Comparison of ENCODE assay signal across 18 cellular contexts in the genomic region with DNA sequence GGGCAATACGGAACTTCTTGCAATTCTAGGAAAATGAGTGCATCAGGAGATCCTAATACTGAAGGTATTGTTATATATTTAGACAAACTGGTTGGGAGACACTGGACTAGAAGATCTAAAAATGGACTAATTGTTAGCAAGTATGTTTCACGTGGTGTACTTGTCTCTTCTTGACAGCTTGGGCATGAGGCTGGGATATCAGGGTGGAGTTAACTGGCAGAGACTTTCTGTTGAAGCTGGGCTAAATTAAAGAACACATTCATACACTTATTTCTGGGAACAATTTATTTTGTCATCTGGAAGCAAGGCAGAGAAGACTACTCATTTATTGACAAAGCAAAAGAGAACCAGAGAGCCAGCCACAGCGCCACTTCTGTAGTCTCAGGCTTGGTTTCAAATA. TPM values are rescaled to one million over a fixed set of nuclear protein-coding genes. Genes with fewer than 3 reads are reported as not detected.
DNase-seq lines count a peak whose midpoint lies in the region; ATAC-seq and TF ChIP-seq lines count a peak whose summit lies in the region.
"Had no signal": no experiment of that assay in that cellular context is flagged by ENCODE, and none has a peak within 500 bp of the region (broad histone marks: within the 10 kb centered on the region; RNA-seq: fewer than 3 reads in every experiment).

No MANE protein-coding gene starts in this region.

- peaks cover 29% of the 10 kb centered on the region for H3K4me1 ChIP-seq in left ventricle myocardium inferior
- H3K4me1 ChIP-seq in psoas muscle: peaks cover 8% of the 10 kb centered on the region
- no peaks in the 10 kb centered on the region for H3K4me1 ChIP-seq in aorta (ENCODE audit: control insufficient read depth in 1 of 2, insufficient read depth in 2 of 2, low read length in 2 of 2)
- H3K4me1 ChIP-seq: tibial artery had no signal

- peak; percentile 67 for DNase-seq in COLO829 (ENCODE audit: low spot score)
- peak; percentile 50 to 76 for DNase-seq in erythroblast (lab: John Stamatoyannopoulos, UW)
- DNase-seq in left ventricle myocardium inferior: no peak
- no peak for DNase-seq in psoas muscle
- no peak for DNase-seq in activated CD8-positive, alpha-beta T cell treated with anti-CD3 and anti-CD28 coated beads, Interleukin-2, amount 10 ng/mL, durations not matched to agents 7 days and 5 days
- DNase-seq in anterior cingulate cortex (lab: John Stamatoyannopoulos, UW): no peak
- no peak for DNase-seq in aorta
- DNase-seq in NCI-H446 treated with DMSO at 0.1 percent for 48 hours (lab: John Stamatoyannopoulos, UW): no peak
- DNase-seq: activated CD4-positive, alpha-beta T cell treated with anti-CD3 and anti-CD28 coated beads for 36 hours; activated CD8-positive, alpha-beta memory T cell treated with anti-CD3 and anti-CD28 coated beads, Interleukin-2, amount 10 ng/mL, durations not matched to agents 7 days and 5 days; CD8-positive, alpha-beta memory T cell; dermis blood vessel endothelial cell; DMS53; NCI-H526 treated with DMSO at 0.1 percent for 48 hours; occipital lobe; stimulated activated naive B cell treated with anti-CD40 and anti-IgM and Interleukin-4, amounts not matched to agents 10 μg/mL and 1 μg/mL and 100 μg/mL, for 72 hours; tibial artery had no signal

- POLR2A ChIA-PET in activated CD8-positive, alpha-beta T cell treated with anti-CD3 and anti-CD28 coated beads, Interleukin-2, amount 10 ng/mL, durations not matched to agents 7 days and 5 days (lab: Charles Lee): no interaction called here

- H3K27ac Mint-ChIP-seq in activated CD8-positive, alpha-beta T cell treated with anti-CD3 and anti-CD28 coated beads, Interleukin-2, amount 10 ng/mL, durations not matched to agents 7 days and 5 days: no peak overlapping the region
- H3K27ac Mint-ChIP-seq: activated CD4-positive, alpha-beta T cell treated with anti-CD3 and anti-CD28 coated beads for 36 hours; activated CD8-positive, alpha-beta memory T cell treated with anti-CD3 and anti-CD28 coated beads, Interleukin-2, amount 10 ng/mL, durations not matched to agents 7 days and 5 days; stimulated activated naive B cell treated with anti-CD40 and anti-IgM and Interleukin-4, amounts not matched to agents 10 μg/mL and 1 μg/mL and 100 μg/mL, for 72 hours had no signal

- H3K9me3 ChIP-seq in left ventricle myocardium inferior (replicated peaks): no peaks in the 10 kb centered on the region
- H3K9me3 ChIP-seq in psoas muscle: no peaks in the 10 kb centered on the region
- no peaks in the 10 kb centered on the region for H3K9me3 ChIP-seq in aorta (ENCODE audit: control insufficient read depth, low read length)
- H3K9me3 ChIP-seq: tibial artery had no signal

- H3K9me3 Mint-ChIP-seq in activated CD8-positive, alpha-beta T cell treated with anti-CD3 and anti-CD28 coated beads, Interleukin-2, amount 10 ng/mL, durations not matched to agents 7 days and 5 days (ENCODE audit: insufficient read depth): no peaks in the 10 kb centered on the region
- H3K9me3 Mint-ChIP-seq: CD8-positive, alpha-beta memory T cell; stimulated activated naive B cell treated with anti-CD40 and anti-IgM and Interleukin-4, amounts not matched to agents 10 μg/mL and 1 μg/mL and 100 μg/mL, for 72 hours had no signal

- peak; percentile 35 to 80 (median 57) for ATAC-seq in psoas muscle
- ATAC-seq in activated CD8-positive, alpha-beta T cell treated with anti-CD3 and anti-CD28 coated beads, Interleukin-2, amount 10 ng/mL, durations not matched to agents 7 days and 5 days: no peak
- no peak for ATAC-seq in aorta (ENCODE audit: low FRiP score)
- ATAC-seq: activated CD4-positive, alpha-beta T cell treated with anti-CD3 and anti-CD28 coated beads for 36 hours; activated CD8-positive, alpha-beta memory T cell treated with anti-CD3 and anti-CD28 coated beads, Interleukin-2, amount 10 ng/mL, durations not matched to agents 7 days and 5 days; GM12878; stimulated activated naive B cell treated with anti-CD40 and anti-IgM and Interleukin-4, amounts not matched to agents 10 μg/mL and 1 μg/mL and 100 μg/mL, for 72 hours had no signal

- H3K36me3 ChIP-seq in left ventricle myocardium inferior: peaks cover 67% of the 10 kb centered on the region
- peaks cover 8 to 76% of the 10 kb centered on the region in 2 donors for H3K36me3 ChIP-seq in psoas muscle (ENCODE audit: insufficient read depth in 1 of 2, low read depth in 1 of 2)
- peaks cover 5 to 7% of the 10 kb centered on the region in 2 donors for H3K36me3 ChIP-seq in aorta (ENCODE audit: control insufficient read depth in 1 of 2, insufficient read depth in 2 of 2, low read length in 1 of 2)

- H3K27ac ChIP-seq in left ventricle myocardium inferior (replicated peaks) (peak overlapping the region; percentile 80), psoas muscle (peak overlapping the region; percentile 21), aorta (ENCODE audit: low read depth in 1 of 2, low read length in 2 of 2) (no peak overlapping the region)
- H3K27ac ChIP-seq: tibial artery had no signal

- intact Hi-C loops in left ventricle myocardium inferior (cut with micrococcal nuclease) (no loop called here), psoas muscle (cut with DNase I) (no loop called here), aorta (cut with DNase I) (no loop called here)

- no peak for TF ChIP-seq CTCF in left ventricle myocardium inferior (IDR thresholded peaks at IDR 0.05; ENCODE audit: borderline replicate concordance)
- TF ChIP-seq CTCF in psoas muscle (IDR thresholded peaks at IDR 0.05): no peak

- 67 to 80% (median 72%) methylated on average over 3 of the region's 3 CpGs for WGBS in psoas muscle, 3 donors
- 70 to 71% methylated on average over 3 of the region's 3 CpGs for WGBS in aorta, 2 donors

- H3K36me3 Mint-ChIP-seq in activated CD8-positive, alpha-beta T cell treated with anti-CD3 and anti-CD28 coated beads, Interleukin-2, amount 10 ng/mL, durations not matched to agents 7 days and 5 days (ENCODE audit: low read depth): peaks cover 47% of the 10 kb centered on the region

- no peak for TF ChIP-seq POLR2A in erythroblast (IDR thresholded peaks at IDR 0.05; ENCODE audit: low read length)

- H3K4me1 Mint-ChIP-seq in activated CD8-positive, alpha-beta T cell treated with anti-CD3 and anti-CD28 coated beads, Interleukin-2, amount 10 ng/mL, durations not matched to agents 7 days and 5 days (ENCODE audit: low read depth): peaks cover 6% of the 10 kb centered on the region

- H3K27me3 ChIP-seq in left ventricle myocardium inferior (ENCODE audit: low read depth) (no peaks in the 10 kb centered on the region), psoas muscle (ENCODE audit: insufficient read depth in 3 of 3, low read length in 2 of 3) (no peaks in the 10 kb centered on the region), aorta (ENCODE audit: control insufficient read depth in 1 of 2, insufficient read depth in 2 of 2, low read length in 1 of 2) (no peaks in the 10 kb centered on the region)
- H3K27me3 ChIP-seq: tibial artery had no signal

- H3K4me3 ChIP-seq in left ventricle myocardium inferior (no peak overlapping the region), psoas muscle (no peak overlapping the region), aorta (ENCODE audit: low read length in 2 of 2) (no peak overlapping the region)
- H3K4me3 ChIP-seq: GM12878, tibial artery had no signal

- H3K27me3 Mint-ChIP-seq in activated CD8-positive, alpha-beta T cell treated with anti-CD3 and anti-CD28 coated beads, Interleukin-2, amount 10 ng/mL, durations not matched to agents 7 days and 5 days (ENCODE audit: low read depth): no peaks in the 10 kb centered on the region
- H3K27me3 Mint-ChIP-seq: activated CD4-positive, alpha-beta T cell treated with anti-CD3 and anti-CD28 coated beads for 36 hours; activated CD8-positive, alpha-beta memory T cell treated with anti-CD3 and anti-CD28 coated beads, Interleukin-2, amount 10 ng/mL, durations not matched to agents 7 days and 5 days; CD8-positive, alpha-beta memory T cell; stimulated activated naive B cell treated with anti-CD40 and anti-IgM and Interleukin-4, amounts not matched to agents 10 μg/mL and 1 μg/mL and 100 μg/mL, for 72 hours had no signal

- CTCF ChIA-PET in activated CD8-positive, alpha-beta T cell treated with anti-CD3 and anti-CD28 coated beads, Interleukin-2, amount 10 ng/mL, durations not matched to agents 7 days and 5 days (lab: Charles Lee): no interaction called here

- H3K4me3 Mint-ChIP-seq in activated CD8-positive, alpha-beta T cell treated with anti-CD3 and anti-CD28 coated beads, Interleukin-2, amount 10 ng/mL, durations not matched to agents 7 days and 5 days: no peak overlapping the region
- H3K4me3 Mint-ChIP-seq: activated CD4-positive, alpha-beta T cell treated with anti-CD3 and anti-CD28 coated beads for 36 hours; activated CD8-positive, alpha-beta memory T cell treated with anti-CD3 and anti-CD28 coated beads, Interleukin-2, amount 10 ng/mL, durations not matched to agents 7 days and 5 days; CD8-positive, alpha-beta memory T cell; stimulated activated naive B cell treated with anti-CD40 and anti-IgM and Interleukin-4, amounts not matched to agents 10 μg/mL and 1 μg/mL and 100 μg/mL, for 72 hours had no signal

RNA-seq across cellular contexts. Expression of a gene that starts 25.9 kb away (rescaled TPM):
- total RNA-seq in left ventricle myocardium inferior (11.1 TPM), psoas muscle (10 to 100 TPM in 3 of 4 donors, 1 to 10 TPM in 1; 9.9 to 13.7 (median 11.4) TPM), aorta (10 to 100 TPM; 11.1 to 15.9 TPM)
- polyA plus RNA-seq in psoas muscle (10 to 100 TPM in 2 of 3 donors, 1 to 10 TPM in 1; 9.3 to 20.1 (median 10.4) TPM), aorta (1 to 10 TPM; 3.9 to 8.9 TPM)
- total RNA-seq in activated CD8-positive, alpha-beta T cell treated with anti-CD3 and anti-CD28 coated beads, Interleukin-2, amount 10 ng/mL, durations not matched to agents 7 days and 5 days: 10 to 100 TPM; 16.1 to 17.8 TPM

RNA-seq across cellular contexts. Expression of a gene that starts 27.1 kb away (rescaled TPM):
- total RNA-seq in left ventricle myocardium inferior: 211 TPM
- 100 to 1,000 TPM; 236 to 417 (median 349) TPM for total RNA-seq in psoas muscle
- 100 to 1,000 TPM; 270 to 402 (median 399) TPM for polyA plus RNA-seq in psoas muscle
- total RNA-seq in activated CD8-positive, alpha-beta T cell treated with anti-CD3 and anti-CD28 coated beads, Interleukin-2, amount 10 ng/mL, durations not matched to agents 7 days and 5 days: 10 to 100 TPM; 40.1 to 40.8 TPM
- total RNA-seq in aorta: 100 to 1,000 TPM; 138 to 242 TPM
- 100 to 1,000 TPM; 263 to 283 TPM for polyA plus RNA-seq in aorta

Comparison
In these comparisons a context has a peak if more than half of its experiments do, and no peak if none do; other contexts are left out.
1. DNase-seq: peak in COLO829 (single experiment) and erythroblast (2 of 2); none in left ventricle myocardium inferior (single experiment), psoas muscle (0 of 2), activated CD8-positive, alpha-beta T cell treated with anti-CD3 and anti-CD28 coated beads, Interleukin-2, amount 10 ng/mL, durations not matched to agents 7 days and 5 days (single experiment), anterior cingulate cortex (0 of 58), aorta (0 of 2) and NCI-H446 treated with DMSO at 0.1 percent for 48 hours (single experiment).
2. H3K27ac ChIP-seq: peak in left ventricle myocardium inferior (single experiment) and psoas muscle (single experiment); none in aorta (0 of 2).
3. ATAC-seq: peak in psoas muscle (4 of 4); none in activated CD8-positive, alpha-beta T cell treated with anti-CD3 and anti-CD28 coated beads, Interleukin-2, amount 10 ng/mL, durations not matched to agents 7 days and 5 days (single experiment) and aorta (single experiment).